20 cellular contexts compared by ENCODE assay signal in genomic region chr7:128091106-128091505, GRCh38. TPM values are rescaled to one million over a fixed set of nuclear protein-coding genes. Genes with fewer than 3 reads are reported as not detected.
DNase-seq lines count a peak whose midpoint lies in the region; ATAC-seq and TF ChIP-seq lines count a peak whose summit lies in the region.
"Had no signal": no experiment of that assay in that cellular context is flagged by ENCODE, and none has a peak within 500 bp of the region (broad histone marks: within the 10 kb centered on the region; RNA-seq: fewer than 3 reads in every experiment).

No MANE protein-coding gene starts in this region.

- H2BK5ac ChIP-seq in IMR-90 (ENCODE audit: low read depth, low read length, poor library complexity, severe bottlenecking), result no peak overlapping the region

- no peak for DNase-seq in activated CD4-positive, alpha-beta T cell treated with anti-CD3 and anti-CD28 coated beads, Interleukin-2, amount 10 ng/mL, durations not matched to agents 24 days and 14 days
- no peak for DNase-seq in activated CD4-positive, alpha-beta T cell treated with anti-CD3 and anti-CD28 coated beads, Interleukin-2, amount 50 U/mL, for 1 hour
- peak; percentile 64 for DNase-seq in IMR-90
- DNase-seq in fibroblast of mammary gland (ENCODE audit: low read depth), result peak; percentile 33
- DNase-seq in stomach, result peak; percentile 53
- DNase-seq in HPDE6-E6E7 (ENCODE audit: extremely low spot score), result no peak
- DNase-seq in retina, result no peak
- DNase-seq: 8988T, DND-41, GDM1, HCEC 1CT, KBM-7, NCI-H1436 treated with DMSO at 0.1 percent for 48 hours, NCI-H2081, NCI-H2227 treated with DMSO at 0.1 percent for 48 hours, NCI-H524, Peyer's patch had no signal

- no peak overlapping the region for H4K8ac ChIP-seq in IMR-90 (ENCODE audit: low read depth in 2 of 2, low read length in 2 of 2)

- POLR2A ChIA-PET in IMR-90 (lab: Charles Lee; ENCODE audit: unreplicated experiment), result no interaction called here

- H3K18ac ChIP-seq in IMR-90 (ENCODE audit: low read depth, low read length), result no peak overlapping the region

- peaks cover 7 to 13% of the 10 kb centered on the region in 2 experiments; a peak in 1 of 4 replicates for H3K79me1 ChIP-seq in IMR-90 (ENCODE audit: low read depth in 1 of 2, low read length in 2 of 2)

- TF ChIP-seq CTCF in IMR-90 (conservative IDR thresholded peaks at IDR 0.05; ENCODE audit: low read depth, low read length), result no peak
- TF ChIP-seq CTCF in fibroblast of mammary gland (conservative IDR thresholded peaks at IDR 0.05; ENCODE audit: control insufficient read depth, insufficient read depth, low read depth, low read length), result no peak
- TF ChIP-seq CTCF in stomach (IDR thresholded peaks at IDR 0.05), result no peak

- BruUV-seq in IMR-90 (replicated peaks; lab: Mats Ljungman, UMichigan), result no TSS peak

- H3K23ac ChIP-seq in IMR-90 (ENCODE audit: low read depth, low read length), result no peak overlapping the region

- H3K4me1 Mint-ChIP-seq in activated CD4-positive, alpha-beta T cell treated with anti-CD3 and anti-CD28 coated beads, Interleukin-2, amount 10 ng/mL, durations not matched to agents 24 days and 14 days, result peaks cover 3% of the 10 kb centered on the region

- no peak overlapping the region for H4K91ac ChIP-seq in IMR-90 (ENCODE audit: insufficient read depth, low read depth, low read length)

- no peak overlapping the region for H2AFZ ChIP-seq in IMR-90 (replicated peaks; ENCODE audit: low read length, poor library complexity)

- no peak overlapping the region for H3K4ac ChIP-seq in IMR-90 (ENCODE audit: low read depth, low read length)

- in situ Hi-C loops in IMR-90 (cut with MboI; ENCODE audit: low sequenced_read_pairs), result no loop called here

- H2AK9ac ChIP-seq in IMR-90 (replicated peaks; ENCODE audit: low read depth, low read length, poor library complexity), result no peak overlapping the region

- H3K4me3 Mint-ChIP-seq in activated CD4-positive, alpha-beta T cell treated with anti-CD3 and anti-CD28 coated beads, Interleukin-2, amount 10 ng/mL, durations not matched to agents 24 days and 14 days, result no peak overlapping the region

- H2BK20ac ChIP-seq in IMR-90 (ENCODE audit: low read depth, low read length), result no peak overlapping the region

- H2BK120ac ChIP-seq in IMR-90 (ENCODE audit: low read depth, low read length), result no peak overlapping the region

- H3K27ac Mint-ChIP-seq in activated CD4-positive, alpha-beta T cell treated with anti-CD3 and anti-CD28 coated beads, Interleukin-2, amount 10 ng/mL, durations not matched to agents 24 days and 14 days, result peak overlapping the region; percentile 22

- no peak overlapping the region for H4K5ac ChIP-seq in IMR-90 (ENCODE audit: low read depth, low read length)

- CTCF ChIA-PET in IMR-90 (lab: Yijun Ruan, JAX), result no interaction called here

- no peaks in the 10 kb centered on the region for H3K4me1 ChIP-seq in IMR-90 (ENCODE audit: control insufficient read depth, insufficient read depth, low read length)
- H3K4me1 ChIP-seq in stomach, result no peaks in the 10 kb centered on the region
- H3K4me1 ChIP-seq: Peyer's patch had no signal

- H3K27me3 ChIP-seq in IMR-90 (ENCODE audit: control insufficient read depth, insufficient read depth, low read length) (no peaks in the 10 kb centered on the region), stomach (no peaks in the 10 kb centered on the region)
- H3K27me3 ChIP-seq: Peyer's patch had no signal

- no peak overlapping the region for H3K4me2 ChIP-seq in IMR-90 (ENCODE audit: low read depth, low read length)

- no CpG with 5 or more reads among the region's 3 CpGs for WGBS in IMR-90 (ENCODE audit: extremely low coverage in 2 of 2, insufficient read length in 1 of 2), 2 experiments
- 32 to 79% (median 48%) methylated on average over 3 of the region's 3 CpGs for WGBS in stomach, 5 donors

- H3K27ac ChIP-seq in IMR-90 (ENCODE audit: insufficient read depth, low read length) (no peak overlapping the region), stomach (no peak overlapping the region)
- H3K27ac ChIP-seq: Peyer's patch had no signal

- no peak for TF ChIP-seq POLR2A in IMR-90 (IDR thresholded peaks at IDR 0.05; ENCODE audit: low read depth, low read length)
- no peak for TF ChIP-seq POLR2A in stomach (IDR thresholded peaks at IDR 0.05)

- no peaks in the 10 kb centered on the region for H3K9me3 ChIP-seq in IMR-90 (ENCODE audit: control insufficient read depth, insufficient read depth, low read length)
- no peaks in the 10 kb centered on the region for H3K9me3 ChIP-seq in stomach
- H3K9me3 ChIP-seq: Peyer's patch had no signal

- H3K36me3 ChIP-seq in IMR-90 (ENCODE audit: control insufficient read depth, insufficient read depth, low read length), result peaks cover 72% of the 10 kb centered on the region
- H3K36me3 ChIP-seq in stomach, result peaks cover 51 to 100% (median 97%) of the 10 kb centered on the region in 4 donors

- H3K9ac ChIP-seq in IMR-90 (ENCODE audit: low read depth, low read length), result no peak overlapping the region

- peaks cover 56% of the 10 kb centered on the region for H3K36me3 Mint-ChIP-seq in activated CD4-positive, alpha-beta T cell treated with anti-CD3 and anti-CD28 coated beads, Interleukin-2, amount 10 ng/mL, durations not matched to agents 24 days and 14 days (ENCODE audit: low read depth)

- no peak overlapping the region for H3K56ac ChIP-seq in IMR-90 (ENCODE audit: extremely low read depth, insufficient read depth, low read length)

- H3K14ac ChIP-seq in IMR-90 (replicated peaks; ENCODE audit: low read depth, low read length), result no peak overlapping the region

- intact Hi-C loops in activated CD4-positive, alpha-beta T cell treated with anti-CD3 and anti-CD28 coated beads, Interleukin-2, amount 10 ng/mL, durations not matched to agents 24 days and 14 days (cut with micrococcal nuclease), result no loop called here
- intact Hi-C loops in IMR-90 (cut with micrococcal nuclease), result no loop called here
- intact Hi-C loops in stomach (cut with DNase I; ENCODE audit: low total_unique reads), result no loop called here

- H3K27me3 Mint-ChIP-seq in activated CD4-positive, alpha-beta T cell treated with anti-CD3 and anti-CD28 coated beads, Interleukin-2, amount 10 ng/mL, durations not matched to agents 24 days and 14 days, result no peaks in the 10 kb centered on the region

- no peaks in the 10 kb centered on the region; the same call in 1 of the 2 replicates for H4K20me1 ChIP-seq in IMR-90 (ENCODE audit: insufficient read depth, low read length)

- TF ChIP-seq EP300 in stomach (IDR thresholded peaks at IDR 0.05), result no peak

- H2BK15ac ChIP-seq in IMR-90 (ENCODE audit: low read depth, low read length), result no peak overlapping the region

- no peaks in the 10 kb centered on the region for H3K9me3 Mint-ChIP-seq in activated CD4-positive, alpha-beta T cell treated with anti-CD3 and anti-CD28 coated beads, Interleukin-2, amount 10 ng/mL, durations not matched to agents 24 days and 14 days

- H2AK5ac ChIP-seq in IMR-90 (ENCODE audit: low read depth, low read length), result no peak overlapping the region

- H3K9me1 ChIP-seq in IMR-90 (ENCODE audit: insufficient read depth, low read length), result peaks cover 18% of the 10 kb centered on the region

- H3K4me3 ChIP-seq in IMR-90 (ENCODE audit: insufficient read depth, low read depth, low read length), result no peak overlapping the region
- H3K4me3 ChIP-seq in fibroblast of mammary gland (ENCODE audit: control insufficient read depth, low read depth, low read length), result no peak overlapping the region
- H3K4me3 ChIP-seq in stomach, result no peak overlapping the region
- H3K4me3 ChIP-seq: GM12878, Peyer's patch had no signal

- dilution Hi-C loops in IMR-90 (cut with HindIII; ENCODE audit: low sequenced_read_pairs, unreplicated experiment), result no loop called here

- ATAC-seq in IMR-90 (ENCODE audit: low read depth) (peak; percentile 71), HG03460 (IDR thresholded peaks at IDR 0.05; ENCODE audit: unreplicated experiment) (no peak)
- ATAC-seq: GM12878, Right ventricle myocardium inferior had no signal

- TF ChIP-seq RAD21 in IMR-90 (IDR thresholded peaks at IDR 0.05; ENCODE audit: low read length), result no peak

TF ChIP-seq in IMR-90, 13 proteins besides CTCF, POLR2A, EP300 and RAD21 (continues in another document):
- TF ChIP-seq MAFK (IDR thresholded peaks at IDR 0.05; ENCODE audit: low read depth, low read length), result no peak
- no peak for TF ChIP-seq BHLHE40 (IDR thresholded peaks at IDR 0.05; ENCODE audit: low read depth, low read length)
- no peak for TF ChIP-seq RCOR1 (IDR thresholded peaks at IDR 0.05; ENCODE audit: insufficient replicate concordance, low read length)
- no peak for TF ChIP-seq CHD1 (IDR thresholded peaks at IDR 0.05; ENCODE audit: low read depth, low read length)
- TF ChIP-seq RFX5 (IDR thresholded peaks at IDR 0.05; ENCODE audit: low read depth, low read length), result no peak
- no peak for TF ChIP-seq CEBPB (IDR thresholded peaks at IDR 0.05; ENCODE audit: low read depth, low read length)
- TF ChIP-seq MXI1 (IDR thresholded peaks at IDR 0.05; ENCODE audit: borderline replicate concordance, low read depth, low read length), result no peak
- no peak for TF ChIP-seq SMC3 (IDR thresholded peaks at IDR 0.05; ENCODE audit: low read depth, low read length)
- no peak for TF ChIP-seq ELK1 (IDR thresholded peaks at IDR 0.05; ENCODE audit: borderline replicate concordance, low read depth, low read length)
- TF ChIP-seq NFE2L2 (IDR thresholded peaks at IDR 0.05; ENCODE audit: low read depth, low read length), result no peak

RNA-seq across cellular contexts. Expression of gene LRRC4, which starts 59.9 kb away (rescaled TPM):
- total RNA-seq in activated CD4-positive, alpha-beta T cell treated with anti-CD3 and anti-CD28 coated beads, Interleukin-2, amount 10 ng/mL, durations not matched to agents 24 days and 14 days, result 2.2 and 5.7 TPM in 2 replicates
- total RNA-seq in IMR-90 (2012; rRNA removed), result 0.54 and 0.56 TPM in 2 replicates
- 0.55 and 0.69 TPM in 2 replicates for polyA plus RNA-seq in IMR-90 (2012; rRNA removed)
- polyA plus RNA-seq in IMR-90 (2012; cell fraction: cytosol; rRNA removed), result 0.27 and 0.43 TPM in 2 replicates
- polyA plus RNA-seq in IMR-90 (2012; cell fraction: nucleus; rRNA removed; ENCODE audit: low replicate concordance), result 1.1 and 1.9 TPM in 2 replicates
- total RNA-seq in stomach, result 10 to 100 TPM in 2 of 5 donors, under 1 TPM in 2, not detected in 1; 0.45 to 61.8 (median 15.9) TPM
- 1 to 10 TPM in 2 of 3 donors, under 1 TPM in 1; 0.46 to 3.5 (median 1.1) TPM for polyA plus RNA-seq in stomach

Comparison
In these comparisons a context has a peak if more than half of its experiments do, and no peak if none do; other contexts are left out.
1. DNase-seq: peak in IMR-90 (single experiment), fibroblast of mammary gland (single experiment) and stomach (single experiment); none in activated CD4-positive, alpha-beta T cell treated with anti-CD3 and anti-CD28 coated beads, Interleukin-2, amount 10 ng/mL, durations not matched to agents 24 days and 14 days (single experiment), activated CD4-positive, alpha-beta T cell treated with anti-CD3 and anti-CD28 coated beads, Interleukin-2, amount 50 U/mL, for 1 hour (single experiment), HPDE6-E6E7 (single experiment) and retina (single experiment).